Comparison of ENCODE assay signal across 13 cellular contexts in the genomic region with DNA sequence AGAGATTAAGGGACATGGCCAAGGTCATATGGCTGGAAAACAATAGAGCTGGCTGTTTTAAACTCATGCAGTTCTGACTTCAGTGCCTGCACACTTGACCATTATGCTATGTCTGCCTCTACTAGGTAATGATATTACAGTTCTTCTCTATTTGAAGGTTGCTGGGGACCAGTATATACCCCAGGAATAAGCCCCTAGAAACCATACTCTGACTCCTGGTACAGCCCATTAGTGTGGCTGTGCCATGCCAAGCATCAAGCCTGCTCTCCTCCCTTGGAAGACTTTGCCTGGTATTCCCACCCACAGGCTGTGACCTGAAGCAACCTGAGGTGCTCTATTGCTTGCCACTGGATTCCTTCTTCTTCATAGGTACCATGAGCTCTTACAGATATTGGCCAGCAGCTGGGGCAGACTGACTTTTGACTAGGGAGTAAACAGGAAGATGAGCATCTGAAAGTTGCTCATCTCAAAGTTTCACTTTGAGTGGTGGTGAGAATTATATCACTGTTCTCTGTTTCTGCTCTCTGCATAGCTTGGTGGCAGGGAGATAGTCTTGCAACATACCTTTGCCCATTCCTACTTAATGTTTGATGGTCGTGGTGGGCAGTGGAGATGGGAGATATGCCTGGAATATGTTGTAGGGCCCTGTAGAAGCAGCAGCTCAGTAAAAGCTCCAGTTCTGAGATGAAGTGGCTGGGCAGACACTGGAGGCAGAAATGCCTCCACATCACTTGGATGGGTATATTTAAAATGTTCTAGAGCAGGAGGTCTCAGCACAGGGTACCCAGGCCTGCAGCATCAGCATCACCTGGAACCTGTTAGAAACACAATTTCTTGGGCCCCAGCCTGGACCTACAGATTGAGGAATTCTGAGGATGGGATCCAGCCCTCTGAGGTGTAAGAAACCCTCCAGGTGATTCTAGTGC.
DNase-seq lines count a peak whose midpoint lies in the region; ATAC-seq, FAIRE-seq and TF ChIP-seq lines count a peak whose summit lies in the region.
"Had no signal": no experiment of that assay in that cellular context is flagged by ENCODE, and none has a peak within 500 bp of the region (broad histone marks: within the 10 kb centered on the region; RNA-seq: fewer than 3 reads in every experiment).

No MANE protein-coding gene starts in this region.

- peak; percentile 97 for ATAC-seq in GM18858 (IDR thresholded peaks at IDR 0.05; ENCODE audit: unreplicated experiment)
- ATAC-seq in GM19467 (IDR thresholded peaks at IDR 0.05; ENCODE audit: unreplicated experiment), result peak; percentile 95
- ATAC-seq in HG03064 (IDR thresholded peaks at IDR 0.05; ENCODE audit: low read depth, unreplicated experiment), result peak; percentile 87
- ATAC-seq in activated T-cell treated with anti-CD3 and anti-CD28 coated beads, Interleukin-2, amount 50 U/mL, for 72 hours (replicated peaks in 1 of 2), result peak; percentile 96 to 97
- ATAC-seq in gastrocnemius medialis, result no peak

- H3K4me3 ChIP-seq in gastrocnemius medialis (no peak overlapping the region), uterus (no peak overlapping the region)

- TF ChIP-seq CTCF in gastrocnemius medialis (IDR thresholded peaks at IDR 0.05 in 4 of 5, conservative IDR thresholded peaks at IDR 0.05 in 1 of 5) (no peak), uterus (IDR thresholded peaks at IDR 0.05) (no peak)

- H3K27me3 ChIP-seq in gastrocnemius medialis (no peaks in the 10 kb centered on the region), uterus (no peaks in the 10 kb centered on the region)

- in situ Hi-C loops in gastrocnemius medialis (cut with MboI; ENCODE audit: low sequenced_read_pairs in 4 of 4), result loop anchor here in 1 of 4 donors (25.0 kb wide), 1 partner anchor 104 kb away; no protein-coding TSS in a partner anchor

- no peak overlapping the region for H3K27ac Mint-ChIP-seq in activated T-cell treated with anti-CD3 and anti-CD28 coated beads, Interleukin-2, amount 50 U/mL, for 72 hours
- H3K27ac Mint-ChIP-seq: dendritic cell treated with granulocyte-macrophage colony-stimulating factor and Interleukin-4, amounts not matched to agents 40 ng/mL and 50 ng/mL, for 4 days had no signal

- H3K4me3 Mint-ChIP-seq in activated T-cell treated with anti-CD3 and anti-CD28 coated beads, Interleukin-2, amount 50 U/mL, for 72 hours, result peak overlapping the region; percentile 40 to 65
- H3K4me3 Mint-ChIP-seq: dendritic cell treated with granulocyte-macrophage colony-stimulating factor and Interleukin-4, amounts not matched to agents 40 ng/mL and 50 ng/mL, for 4 days had no signal

- H3K27me3 Mint-ChIP-seq in activated T-cell treated with anti-CD3 and anti-CD28 coated beads, Interleukin-2, amount 50 U/mL, for 72 hours (ENCODE audit: low read depth), result peaks cover 35% of the 10 kb centered on the region
- H3K27me3 Mint-ChIP-seq: dendritic cell treated with granulocyte-macrophage colony-stimulating factor and Interleukin-4, amounts not matched to agents 40 ng/mL and 50 ng/mL, for 4 days had no signal

- H3K9me3 ChIP-seq in gastrocnemius medialis (no peaks in the 10 kb centered on the region), uterus (no peaks in the 10 kb centered on the region)

- H3K4me1 ChIP-seq in gastrocnemius medialis (no peaks in the 10 kb centered on the region), uterus (no peaks in the 10 kb centered on the region)

- no peaks in the 10 kb centered on the region for H3K36me3 ChIP-seq in gastrocnemius medialis
- no peaks in the 10 kb centered on the region for H3K36me3 ChIP-seq in uterus

- H3K36me3 Mint-ChIP-seq in activated T-cell treated with anti-CD3 and anti-CD28 coated beads, Interleukin-2, amount 50 U/mL, for 72 hours (ENCODE audit: insufficient read depth in 2 of 2), result no peaks in the 10 kb centered on the region

- H3K27ac ChIP-seq in gastrocnemius medialis (no peak overlapping the region), uterus (no peak overlapping the region)

- TF ChIP-seq POLR2A in gastrocnemius medialis (IDR thresholded peaks at IDR 0.05) (no peak), uterus (IDR thresholded peaks at IDR 0.05) (no peak), GM12892 (IDR thresholded peaks at IDR 0.05; ENCODE audit: low read depth, low read length) (no peak)

- peaks cover 28% of the 10 kb centered on the region for H3K4me1 Mint-ChIP-seq in activated T-cell treated with anti-CD3 and anti-CD28 coated beads, Interleukin-2, amount 50 U/mL, for 72 hours (ENCODE audit: low read depth)

- H3K9me3 Mint-ChIP-seq in activated T-cell treated with anti-CD3 and anti-CD28 coated beads, Interleukin-2, amount 50 U/mL, for 72 hours, result peaks cover 1 to 2% of the 10 kb centered on the region in 2 donors
- H3K9me3 Mint-ChIP-seq: dendritic cell treated with granulocyte-macrophage colony-stimulating factor and Interleukin-4, amounts not matched to agents 40 ng/mL and 50 ng/mL, for 4 days had no signal

- no peak for FAIRE-seq in GM12892 (lab: Jason Lieb, UNC)

- intact Hi-C loops in gastrocnemius medialis (cut with DNase I; ENCODE audit: low total_unique reads) (no loop called here), uterus (cut with DNase I; ENCODE audit: low total_unique reads) (no loop called here)

- peak; percentile 47 to 50 for DNase-seq in activated T-cell treated with anti-CD3 and anti-CD28 coated beads, Interleukin-2, amount 50 U/mL, for 72 hours
- DNase-seq in gastrocnemius medialis, result no peak
- DNase-seq in uterus, result no peak
- no peak for DNase-seq in GM12892 (ENCODE audit: insufficient read length)
- DNase-seq in nucleus accumbens (lab: John Stamatoyannopoulos, UW), result no peak
- DNase-seq: activated effector memory CD4-positive, alpha-beta T cell treated with Interleukin-2 at 50 U/mL for 16 hours; DMS79; mesendoderm; NCI-H526 treated with DMSO at 0.1 percent for 48 hours had no signal

Comparison
In these comparisons a context has a peak if more than half of its experiments do, and no peak if none do; other contexts are left out.
1. ATAC-seq: peak in GM18858 (single experiment), GM19467 (single experiment), HG03064 (single experiment) and activated T-cell treated with anti-CD3 and anti-CD28 coated beads, Interleukin-2, amount 50 U/mL, for 72 hours (2 of 2); none in gastrocnemius medialis (0 of 2).
2. DNase-seq: peak in activated T-cell treated with anti-CD3 and anti-CD28 coated beads, Interleukin-2, amount 50 U/mL, for 72 hours (2 of 2); none in gastrocnemius medialis (0 of 2), uterus (0 of 2), GM12892 (single experiment) and nucleus accumbens (0 of 56).